17 cellular contexts compared by ENCODE assay signal in the genomic region with DNA sequence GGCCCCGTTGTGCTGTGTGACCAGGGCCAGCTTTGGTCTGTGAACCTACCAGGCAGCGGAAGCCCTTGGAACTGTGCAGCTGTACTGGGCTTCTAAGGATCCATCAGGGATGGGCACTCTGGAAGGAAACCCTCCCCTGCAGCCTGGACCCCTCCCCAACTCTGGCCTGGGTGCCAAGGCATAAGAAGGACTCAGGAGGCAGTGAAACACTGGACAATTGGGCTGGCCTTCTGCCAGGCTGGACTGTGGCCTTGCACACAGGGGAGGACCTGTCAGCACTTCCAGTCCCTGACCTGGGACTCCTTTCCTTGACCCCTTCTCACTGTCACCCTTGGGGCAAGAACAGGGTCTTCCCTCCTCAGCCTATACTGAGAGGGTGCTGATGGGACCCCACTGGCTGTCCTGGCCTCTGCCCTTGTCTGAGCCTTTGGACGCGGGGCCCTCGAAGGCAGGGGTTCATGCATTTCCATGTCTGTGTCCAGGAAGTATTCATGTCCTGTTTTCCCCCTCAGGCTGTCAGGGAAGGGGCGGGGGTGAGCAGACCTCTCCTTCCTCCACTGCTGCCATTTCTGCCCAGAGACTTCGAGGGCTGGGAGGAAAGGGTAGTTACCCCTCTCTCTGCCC. TPM values are rescaled to one million over a fixed set of nuclear protein-coding genes. Genes with fewer than 3 reads are reported as not detected.
DNase-seq lines count a peak whose midpoint lies in the region; ATAC-seq and TF ChIP-seq lines count a peak whose summit lies in the region.
"Had no signal": no experiment of that assay in that cellular context is flagged by ENCODE, and none has a peak within 500 bp of the region (broad histone marks: within the 10 kb centered on the region; RNA-seq: fewer than 3 reads in every experiment).

No MANE protein-coding gene starts in this region.

- H3K4me3 Mint-ChIP-seq in activated naive CD4-positive, alpha-beta T cell treated with anti-CD3 and anti-CD28 coated beads for 36 hours, result no peak overlapping the region
- H3K4me3 Mint-ChIP-seq: GM23338 had no signal

- DNase-seq in heart left ventricle, result peak in 4 of 5 donors; percentile 48 to 69 (median 64)
- no peak for DNase-seq in left cardiac atrium
- DNase-seq in esophagus muscularis mucosa (ENCODE audit: extremely low spot score), result no peak
- no peak for DNase-seq in neuronal stem cell (ENCODE audit: low spot score)
- DNase-seq in uterus, result peak in 1 of 2 donors; percentile 36
- DNase-seq in activated naive CD4-positive, alpha-beta T cell treated with anti-CD3 and anti-CD28 coated beads for 36 hours, result no peak
- DNase-seq in activated CD4-positive, alpha-beta T cell treated with anti-CD3 and anti-CD28 coated beads for 4 hours, result no peak
- no peak for DNase-seq in stimulated activated CD4-positive, alpha-beta T cell treated with anti-CD3 and anti-CD28 coated beads, Interleukin-2, amount 100 ng/mL, for 48 hours
- DNase-seq: GF-D8, KBM-7, NCI-H1092, NCI-H1694, NCI-H446 had no signal

- H2AK5ac ChIP-seq in neuronal stem cell (ENCODE audit: low read depth, low read length), result peak overlapping the region; percentile 1

- TF ChIP-seq POLR2A in heart left ventricle (IDR thresholded peaks at IDR 0.05) (no peak), esophagus muscularis mucosa (IDR thresholded peaks at IDR 0.05; ENCODE audit: low read depth) (no peak), uterus (IDR thresholded peaks at IDR 0.05) (no peak)

- H2BK5ac ChIP-seq in neuronal stem cell (ENCODE audit: low read length), result no peak overlapping the region

- H3K4ac ChIP-seq in neuronal stem cell (ENCODE audit: low read length), result no peak overlapping the region

- H3K4me3 ChIP-seq in heart left ventricle (no peak overlapping the region), esophagus muscularis mucosa (no peak overlapping the region), neuronal stem cell (ENCODE audit: low read length in 2 of 2) (no peak overlapping the region), uterus (no peak overlapping the region)
- H3K4me3 ChIP-seq: BLaER1 treated with 17β-estradiol and CSF1 and Interleukin-3, amounts not matched to agents 10 nM and 100 nM; GM23338 had no signal

- H2BK120ac ChIP-seq in neuronal stem cell (ENCODE audit: low read depth, low read length), result peak overlapping the region; percentile 22

- H3K4me1 ChIP-seq in heart left ventricle, result peaks cover 10 to 98% (median 76%) of the 10 kb centered on the region in 12 donors
- peaks cover 71 to 96% (median 82%) of the 10 kb centered on the region in 4 donors for H3K4me1 ChIP-seq in esophagus muscularis mucosa
- H3K4me1 ChIP-seq in neuronal stem cell (ENCODE audit: control insufficient read depth in 2 of 2, insufficient read depth in 1 of 2, low read depth in 1 of 2, low read length in 2 of 2), result peaks cover 4 to 5% of the 10 kb centered on the region in 2 donors
- H3K4me1 ChIP-seq in uterus, result no peaks in the 10 kb centered on the region

- H4K91ac ChIP-seq in neuronal stem cell (ENCODE audit: low read depth, low read length, poor library complexity), result no peak overlapping the region

- peaks cover 0 to 7% (median 0%) of the 10 kb centered on the region in 9 donors for H3K27me3 ChIP-seq in heart left ventricle
- no peaks in the 10 kb centered on the region for H3K27me3 ChIP-seq in esophagus muscularis mucosa
- H3K27me3 ChIP-seq in neuronal stem cell (ENCODE audit: control insufficient read depth in 3 of 3, insufficient read depth in 3 of 3, low read depth in 1 of 3, low read length in 3 of 3), result peaks cover 0 to 71% (median 5%) of the 10 kb centered on the region in 3 experiments
- no peaks in the 10 kb centered on the region for H3K27me3 ChIP-seq in uterus

- TF ChIP-seq EP300 in esophagus muscularis mucosa (IDR thresholded peaks at IDR 0.05), result no peak

- intact Hi-C loops in heart left ventricle (cut with DNase I), result no loop called here
- intact Hi-C loops in left cardiac atrium (cut with DNase I), result no loop called here
- intact Hi-C loops in esophagus muscularis mucosa (cut with DNase I), result no loop called here
- intact Hi-C loops in uterus (cut with DNase I; ENCODE audit: low total_unique reads), result no loop called here
- intact Hi-C loops in activated naive CD4-positive, alpha-beta T cell treated with anti-CD3 and anti-CD28 coated beads for 36 hours (cut with micrococcal nuclease), result no loop called here

- no peak overlapping the region for H3K23ac ChIP-seq in neuronal stem cell (ENCODE audit: low read depth, low read length, poor library complexity)

- no peaks in the 10 kb centered on the region for H3K9me3 ChIP-seq in heart left ventricle
- no peaks in the 10 kb centered on the region for H3K9me3 ChIP-seq in esophagus muscularis mucosa
- peaks cover 0 to 3% of the 10 kb centered on the region in 2 donors for H3K9me3 ChIP-seq in neuronal stem cell (replicated peaks in 1 of 2; ENCODE audit: control insufficient read depth in 2 of 2, insufficient read depth in 1 of 2, low read depth in 1 of 2, low read length in 2 of 2)
- no peaks in the 10 kb centered on the region for H3K9me3 ChIP-seq in uterus
- H3K9me3 ChIP-seq: BLaER1 treated with 17β-estradiol and CSF1 and Interleukin-3, amounts not matched to agents 10 nM and 100 nM had no signal

- no peak overlapping the region for H3K14ac ChIP-seq in neuronal stem cell (ENCODE audit: low read length)

- 56 to 77% (median 67%) methylated on average over 7 of the region's 7 CpGs for WGBS in heart left ventricle, 4 donors
- 83% methylated on average over 3 of the region's 7 CpGs for WGBS in esophagus muscularis mucosa
- no CpG with 5 or more reads among the region's 7 CpGs for WGBS in neuronal stem cell (ENCODE audit: extremely low coverage in 2 of 2, insufficient read length in 2 of 2, insufficient replicate concordance in 1 of 2), 2 donors

- no peak overlapping the region for H3K27ac Mint-ChIP-seq in activated naive CD4-positive, alpha-beta T cell treated with anti-CD3 and anti-CD28 coated beads for 36 hours
- H3K27ac Mint-ChIP-seq: GM23338 had no signal

- H3K4me1 Mint-ChIP-seq in activated naive CD4-positive, alpha-beta T cell treated with anti-CD3 and anti-CD28 coated beads for 36 hours (ENCODE audit: low read depth), result peaks cover 2% of the 10 kb centered on the region

- TF ChIP-seq CTCF in heart left ventricle (IDR thresholded peaks at IDR 0.05), result no peak
- no peak for TF ChIP-seq CTCF in esophagus muscularis mucosa (IDR thresholded peaks at IDR 0.05)
- no peak for TF ChIP-seq CTCF in uterus (IDR thresholded peaks at IDR 0.05)

- H3K36me3 Mint-ChIP-seq in activated naive CD4-positive, alpha-beta T cell treated with anti-CD3 and anti-CD28 coated beads for 36 hours (ENCODE audit: low read depth), result no peaks in the 10 kb centered on the region

- H3K27ac ChIP-seq in heart left ventricle (peak overlapping the region in 11 of 12 donors; percentile 62 to 89 (median 79)), esophagus muscularis mucosa (replicated peaks in 1 of 4) (peak overlapping the region in 3 of 4 donors; percentile 28 to 83 (median 56)), neuronal stem cell (replicated peaks; ENCODE audit: low read length) (no peak overlapping the region), uterus (peak overlapping the region; percentile 33 to 49)
- H3K27ac ChIP-seq: BLaER1 treated with 17β-estradiol and CSF1 and Interleukin-3, amounts not matched to agents 10 nM and 100 nM; HL-60; RWPE1 had no signal

- CTCF ChIA-PET in activated naive CD4-positive, alpha-beta T cell treated with anti-CD3 and anti-CD28 coated beads for 36 hours (lab: Charles Lee), result interaction anchor here (1.0 to 4.2 kb wide), 3 partner anchors 14 to 50 kb away, joined by 3 to 21 read pairs (median 4); no protein-coding TSS in a partner anchor

- no peaks in the 10 kb centered on the region for H3K36me3 ChIP-seq in heart left ventricle
- peaks cover 0 to 10% (median 0%) of the 10 kb centered on the region in 4 donors for H3K36me3 ChIP-seq in esophagus muscularis mucosa
- no peaks in the 10 kb centered on the region for H3K36me3 ChIP-seq in neuronal stem cell (replicated peaks in 1 of 2; ENCODE audit: control insufficient read depth in 2 of 2, insufficient read depth in 2 of 2, low read length in 2 of 2)
- no peaks in the 10 kb centered on the region for H3K36me3 ChIP-seq in uterus
- H3K36me3 ChIP-seq: BLaER1 treated with 17β-estradiol and CSF1 and Interleukin-3, amounts not matched to agents 10 nM and 100 nM had no signal

- ATAC-seq in heart left ventricle, result no peak
- no peak for ATAC-seq in left cardiac atrium
- ATAC-seq: GM23338 had no signal

- H3K4me2 ChIP-seq in neuronal stem cell (ENCODE audit: insufficient read depth, low read length, poor library complexity, severe bottlenecking), result no peak overlapping the region

- H2AFZ ChIP-seq in neuronal stem cell (ENCODE audit: low read length), result no peak overlapping the region
- H2AFZ ChIP-seq: GM23338 had no signal

- peaks cover 2% of the 10 kb centered on the region for H3K27me3 Mint-ChIP-seq in activated naive CD4-positive, alpha-beta T cell treated with anti-CD3 and anti-CD28 coated beads for 36 hours (ENCODE audit: low read depth)

- no peaks in the 10 kb centered on the region for H3K79me1 ChIP-seq in neuronal stem cell (ENCODE audit: low read depth, low read length)

- no peaks in the 10 kb centered on the region for H3K9me3 Mint-ChIP-seq in activated naive CD4-positive, alpha-beta T cell treated with anti-CD3 and anti-CD28 coated beads for 36 hours
- H3K9me3 Mint-ChIP-seq: GM23338 had no signal

- H4K8ac ChIP-seq in neuronal stem cell (ENCODE audit: low read depth, low read length), result no peak overlapping the region

- H3K18ac ChIP-seq in neuronal stem cell (ENCODE audit: low read length), result peak overlapping the region; percentile 16

- no peak overlapping the region for H2BK12ac ChIP-seq in neuronal stem cell (ENCODE audit: low read length)

- H2BK15ac ChIP-seq in neuronal stem cell (ENCODE audit: low read length), result peak overlapping the region; percentile 16

- H3K9ac ChIP-seq in neuronal stem cell (ENCODE audit: low read depth, low read length, poor library complexity), result peak overlapping the region; percentile 22
- H3K9ac ChIP-seq: BLaER1 treated with 17β-estradiol and CSF1 and Interleukin-3, amounts not matched to agents 10 nM and 100 nM had no signal

RNA-seq across cellular contexts. Expression of a gene that starts 39.6 kb away (rescaled TPM):
- total RNA-seq in heart left ventricle, result 10 to 100 TPM; 16.8 to 53.7 (median 23.7) TPM
- 10 to 100 TPM; 23.2 to 24.1 TPM for polyA plus RNA-seq in heart left ventricle
- 10 to 100 TPM; 40.9 to 41.6 TPM for total RNA-seq in left cardiac atrium
- total RNA-seq in esophagus muscularis mucosa, result 10 to 100 TPM; 40.6 to 68.8 (median 47.6) TPM
- 1.7 TPM for polyA plus RNA-seq in neuronal stem cell (2013, experiment 1 of 2)
- 1.7 TPM for polyA plus RNA-seq in neuronal stem cell (2013, experiment 2 of 2)
- 100 to 1,000 TPM in 2 of 4 donors, 10 to 100 TPM in 2; 13.8 to 185 (median 94.2) TPM for total RNA-seq in uterus
- 1 to 10 TPM in 1 of 2 experiments, under 1 TPM in 1; 0.69 to 1.1 TPM for total RNA-seq in activated naive CD4-positive, alpha-beta T cell treated with anti-CD3 and anti-CD28 coated beads for 36 hours

Comparison
In these comparisons a context has a peak if more than half of its experiments do, and no peak if none do; other contexts are left out.
1. DNase-seq: peak in heart left ventricle (4 of 5); none in left cardiac atrium (single experiment), esophagus muscularis mucosa (single experiment), neuronal stem cell (single experiment), activated naive CD4-positive, alpha-beta T cell treated with anti-CD3 and anti-CD28 coated beads for 36 hours (single experiment), activated CD4-positive, alpha-beta T cell treated with anti-CD3 and anti-CD28 coated beads for 4 hours (0 of 2) and stimulated activated CD4-positive, alpha-beta T cell treated with anti-CD3 and anti-CD28 coated beads, Interleukin-2, amount 100 ng/mL, for 48 hours (0 of 2).
2. RNA of a gene that starts 39.6 kb away (total RNA-seq): 13.8 to 185 TPM in uterus, 40.6 to 68.8 TPM in esophagus muscularis mucosa, 40.9 to 41.6 TPM in left cardiac atrium and 16.8 to 53.7 TPM in heart left ventricle; 0.69 to 1.1 TPM in activated naive CD4-positive, alpha-beta T cell treated with anti-CD3 and anti-CD28 coated beads for 36 hours; every median in the first group is over 4 times any median in the second.